In genomic region chr2:96757477-96757860, GRCh38 we compare ENCODE assay signal across 24 cellular contexts.
"Had no signal": no experiment of that assay in that cellular context is flagged by ENCODE, and none has a peak within 500 bp of the region (broad histone marks: within the 10 kb centered on the region; RNA-seq: fewer than 3 reads in every experiment).

No MANE protein-coding gene starts in this region.

- H2AFZ ChIP-seq: hepatocyte, parathyroid adenoma had no signal

- H3K27ac ChIP-seq: colonic mucosa, esophagus muscularis mucosa, foreskin keratinocyte, gastroesophageal sphincter, heart left ventricle, hepatocyte, left lung, parathyroid adenoma, stomach, thyroid gland, vagina had no signal

- H3K27me3 Mint-ChIP-seq: naive thymus-derived CD8-positive, alpha-beta T cell had no signal

- H3K27ac Mint-ChIP-seq: dendritic cell treated with granulocyte-macrophage colony-stimulating factor and Interleukin-4, amounts not matched to agents 40 ng/mL and 50 ng/mL, for 4 days; endodermal cell; progenitor cell of endocrine pancreas had no signal

- H3K9me3 ChIP-seq: colonic mucosa, esophagus muscularis mucosa, gastroesophageal sphincter, heart left ventricle, left lung, stomach, thyroid gland, vagina had no signal

- H3K27me3 ChIP-seq: colonic mucosa, esophagus muscularis mucosa, foreskin keratinocyte, gastroesophageal sphincter, heart left ventricle, hepatocyte, left lung, stomach, thyroid gland, vagina had no signal

- DNase-seq: colonic mucosa; effector CD8-positive, alpha-beta T cell; endodermal cell; heart left ventricle; left cardiac atrium; left lung; naive thymus-derived CD8-positive, alpha-beta T cell; stimulated activated CD4-positive, alpha-beta T cell treated with anti-CD3 and anti-CD28 coated beads, Interleukin-2, amount 100 ng/mL, for 24 hours; stimulated activated CD4-positive, alpha-beta T cell treated with anti-CD3 and anti-CD28 coated beads, Interleukin-4, amount 100 ng/mL, for 24 hours; stimulated activated naive CD4-positive, alpha-beta T cell treated with Interleukin-2 at 50 U/mL for 16 hours; stomach; thyroid gland; trophoblast cell had no signal

- H3K36me3 ChIP-seq: colonic mucosa, esophagus muscularis mucosa, gastroesophageal sphincter, heart left ventricle, left lung, stomach, thyroid gland, vagina had no signal

- H3K36me3 Mint-ChIP-seq: naive thymus-derived CD8-positive, alpha-beta T cell; stimulated activated effector memory CD8-positive, alpha-beta T cell treated with anti-CD3 and anti-CD28 coated beads, Interleukin-12 subunit alpha, Interleukin-12 subunit beta, amount 100 ng/mL, for 72 hours had no signal

- H3K4me3 ChIP-seq: colonic mucosa, esophagus muscularis mucosa, gastroesophageal sphincter, heart left ventricle, hepatocyte, left lung, smooth muscle cell, stomach, thyroid gland, vagina had no signal

- H3K4me3 Mint-ChIP-seq: dendritic cell treated with granulocyte-macrophage colony-stimulating factor and Interleukin-4, amounts not matched to agents 40 ng/mL and 50 ng/mL, for 4 days; endodermal cell; naive thymus-derived CD8-positive, alpha-beta T cell; stimulated activated effector memory CD8-positive, alpha-beta T cell treated with anti-CD3 and anti-CD28 coated beads, Interleukin-12 subunit alpha, Interleukin-12 subunit beta, amount 100 ng/mL, for 72 hours had no signal

- ATAC-seq: foreskin keratinocyte; gastroesophageal sphincter; heart left ventricle; left cardiac atrium; left lung; naive thymus-derived CD8-positive, alpha-beta T cell; sciatic nerve; stimulated activated effector memory CD8-positive, alpha-beta T cell treated with anti-CD3 and anti-CD28 coated beads, Interleukin-12 subunit alpha, Interleukin-12 subunit beta, amount 100 ng/mL, for 72 hours had no signal

- H3K4me2 ChIP-seq: hepatocyte, smooth muscle cell had no signal

- H3K9me3 Mint-ChIP-seq: dendritic cell treated with granulocyte-macrophage colony-stimulating factor and Interleukin-4, amounts not matched to agents 40 ng/mL and 50 ng/mL, for 4 days; endodermal cell; naive thymus-derived CD8-positive, alpha-beta T cell; stimulated activated effector memory CD8-positive, alpha-beta T cell treated with anti-CD3 and anti-CD28 coated beads, Interleukin-12 subunit alpha, Interleukin-12 subunit beta, amount 100 ng/mL, for 72 hours had no signal

- H3K79me2 ChIP-seq: parathyroid adenoma had no signal

- H3K9ac ChIP-seq: parathyroid adenoma had no signal
